9 cellular contexts compared by ENCODE assay signal in the genomic region with DNA sequence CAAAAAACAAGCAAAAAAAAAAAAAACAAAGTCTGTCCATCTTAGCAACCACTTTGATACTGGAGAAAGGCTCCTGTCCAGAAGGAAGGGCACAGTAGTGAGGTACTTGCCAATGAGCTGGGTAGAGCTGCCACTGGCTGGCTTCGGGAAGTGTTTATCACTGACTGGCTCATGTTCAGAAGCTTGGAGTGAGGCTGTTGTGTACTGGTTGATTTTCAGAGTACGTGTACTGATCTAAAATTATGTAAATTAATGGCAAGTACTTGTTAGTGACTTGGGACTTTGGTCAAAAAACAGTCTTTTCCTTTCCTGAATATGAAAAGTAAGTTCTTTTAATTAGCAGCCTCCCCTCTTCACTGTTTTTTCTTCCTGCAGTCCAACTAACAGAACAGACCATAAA. TPM values are rescaled to one million over a fixed set of nuclear protein-coding genes. Genes with fewer than 3 reads are reported as not detected.
DNase-seq lines count a peak whose midpoint lies in the region; ATAC-seq and TF ChIP-seq lines count a peak whose summit lies in the region.
"Had no signal": no experiment of that assay in that cellular context is flagged by ENCODE, and none has a peak within 500 bp of the region (broad histone marks: within the 10 kb centered on the region; RNA-seq: fewer than 3 reads in every experiment).

No MANE protein-coding gene starts in this region.

- TF ChIP-seq CTCF in tibial artery (IDR thresholded peaks at IDR 0.05), result no peak

- H3K4me1 ChIP-seq in adipocyte (ENCODE audit: control insufficient read depth, insufficient read depth, low read length) (peaks cover 11% of the 10 kb centered on the region), mesenchymal stem cell (ENCODE audit: control insufficient read depth, insufficient read depth, low read depth, low read length) (peaks cover 7% of the 10 kb centered on the region), tibial artery (peaks cover 0 to 16% (median 7%) of the 10 kb centered on the region in 4 donors)

- H4K8ac ChIP-seq in mesenchymal stem cell (ENCODE audit: low read length), result no peak overlapping the region

- H3K27me3 ChIP-seq in adipocyte (replicated peaks; ENCODE audit: control insufficient read depth, insufficient read depth, low read length) (no peaks in the 10 kb centered on the region), mesenchymal stem cell (ENCODE audit: control insufficient read depth in 1 of 2, insufficient read depth in 1 of 2, low read length in 2 of 2) (no peaks in the 10 kb centered on the region), tibial artery (no peaks in the 10 kb centered on the region)

- peaks cover 20% of the 10 kb centered on the region for H3K4me1 Mint-ChIP-seq in activated T-cell treated with anti-CD3 and anti-CD28 coated beads, Interleukin-2, amount 50 U/mL, for 4 hours (ENCODE audit: low read depth)

- no peak for DNase-seq in activated T-cell treated with anti-CD3 and anti-CD28 coated beads, Interleukin-2, amount 50 U/mL, for 4 hours
- DNase-seq in activated T-cell treated with anti-CD3 and anti-CD28 coated beads, Interleukin-2, amount 50 U/mL, for 48 hours, result no peak
- DNase-seq in adipocyte (ENCODE audit: low read depth), result no peak
- DNase-seq in mesenchymal stem cell, result peak; percentile 9
- no peak for DNase-seq in tibial artery
- no peak for DNase-seq in NCI-H526 treated with DMSO at 0.1 percent for 48 hours (lab: John Stamatoyannopoulos, UW)
- no peak for DNase-seq in HuH-7.5 (ENCODE audit: low spot score)

- H3K79me1 ChIP-seq in mesenchymal stem cell (replicated peaks; ENCODE audit: low read length, poor library complexity, severe bottlenecking), result peaks cover 4% of the 10 kb centered on the region

- H4K91ac ChIP-seq in mesenchymal stem cell (ENCODE audit: low read length), result no peak overlapping the region

- H2AK5ac ChIP-seq in mesenchymal stem cell (ENCODE audit: low read length, severe bottlenecking), result no peak overlapping the region

- H3K27ac ChIP-seq in mesenchymal stem cell (ENCODE audit: low read length, poor library complexity, severe bottlenecking) (no peak overlapping the region), tibial artery (peak overlapping the region; percentile 79 to 90)
- H3K27ac ChIP-seq: SK-N-MC had no signal

- no peaks in the 10 kb centered on the region for H3K9me3 Mint-ChIP-seq in activated T-cell treated with anti-CD3 and anti-CD28 coated beads, Interleukin-2, amount 50 U/mL, for 4 hours

- H3K9me3 ChIP-seq in adipocyte (ENCODE audit: control insufficient read depth, low read length) (no peaks in the 10 kb centered on the region), mesenchymal stem cell (ENCODE audit: control insufficient read depth, low read length) (no peaks in the 10 kb centered on the region), tibial artery (no peaks in the 10 kb centered on the region)

- H3K4me2 ChIP-seq in mesenchymal stem cell (ENCODE audit: low read length, poor library complexity, severe bottlenecking), result no peak overlapping the region

- no peak for ATAC-seq in activated T-cell treated with anti-CD3 and anti-CD28 coated beads, Interleukin-2, amount 50 U/mL, for 4 hours
- ATAC-seq in esophagus mucosa, result no peak

- H2AFZ ChIP-seq in mesenchymal stem cell (ENCODE audit: low read depth, low read length), result no peak overlapping the region

- 100% methylated on average over 2 of the region's 2 CpGs for WGBS in mesenchymal stem cell

- H3K18ac ChIP-seq in mesenchymal stem cell (ENCODE audit: low read depth in 1 of 2, low read length in 2 of 2), result no peak overlapping the region

- H3K36me3 Mint-ChIP-seq in activated T-cell treated with anti-CD3 and anti-CD28 coated beads, Interleukin-2, amount 50 U/mL, for 4 hours (ENCODE audit: insufficient read depth), result peaks cover 15% of the 10 kb centered on the region

- no peak overlapping the region for H3K23ac ChIP-seq in mesenchymal stem cell (ENCODE audit: low read length in 2 of 2)

- H3K4me3 ChIP-seq in adipocyte (ENCODE audit: low read length), result peak overlapping the region; percentile 88
- peak overlapping the region in 1 of 2 experiments; percentile 98 for H3K4me3 ChIP-seq in mesenchymal stem cell (ENCODE audit: insufficient read depth in 1 of 2, low read depth in 1 of 2, low read length in 2 of 2)
- H3K4me3 ChIP-seq in tibial artery, result peak overlapping the region in 1 of 2 donors; percentile 94

- no peaks in the 10 kb centered on the region for H3K27me3 Mint-ChIP-seq in activated T-cell treated with anti-CD3 and anti-CD28 coated beads, Interleukin-2, amount 50 U/mL, for 4 hours (ENCODE audit: low read depth)

- H2BK120ac ChIP-seq in mesenchymal stem cell (ENCODE audit: low read depth, low read length), result no peak overlapping the region

- H2BK5ac ChIP-seq in mesenchymal stem cell (ENCODE audit: low read depth, low read length, poor library complexity, severe bottlenecking), result no peak overlapping the region

- no peak overlapping the region for H2BK15ac ChIP-seq in mesenchymal stem cell (ENCODE audit: low read depth, poor library complexity, severe bottlenecking)

- H3K4ac ChIP-seq in mesenchymal stem cell (ENCODE audit: low read depth in 1 of 2, low read length in 2 of 2), result no peak overlapping the region

- H3K36me3 ChIP-seq in adipocyte (ENCODE audit: control insufficient read depth, insufficient read depth, low read length, severe bottlenecking), result peaks cover 11% of the 10 kb centered on the region
- H3K36me3 ChIP-seq in mesenchymal stem cell (ENCODE audit: control insufficient read depth in 1 of 2, insufficient read depth in 2 of 2, low read depth in 1 of 2, low read length in 2 of 2), result peaks cover 0 to 25% of the 10 kb centered on the region in 2 experiments
- peaks cover 17 to 25% (median 20%) of the 10 kb centered on the region in 3 donors for H3K36me3 ChIP-seq in tibial artery

- peak overlapping the region; percentile 88 for H3K9ac ChIP-seq in adipocyte (ENCODE audit: low read length)
- peak overlapping the region; percentile 99 for H3K9ac ChIP-seq in mesenchymal stem cell (ENCODE audit: low read length)

- no peak overlapping the region for H3K14ac ChIP-seq in mesenchymal stem cell (ENCODE audit: low read length in 2 of 2)

- H2BK12ac ChIP-seq in mesenchymal stem cell (ENCODE audit: low read length in 2 of 2), result no peak overlapping the region

- peak overlapping the region; percentile 93 for H3K4me3 Mint-ChIP-seq in activated T-cell treated with anti-CD3 and anti-CD28 coated beads, Interleukin-2, amount 50 U/mL, for 4 hours

- intact Hi-C loops in tibial artery (cut with DNase I; ENCODE audit: low total_unique reads), result no loop called here

RNA-seq across cellular contexts. Expression of a gene that starts 1.0 kb away (rescaled TPM):
- total RNA-seq in activated T-cell treated with anti-CD3 and anti-CD28 coated beads, Interleukin-2, amount 50 U/mL, for 4 hours, result 10 to 100 TPM; 10.4 to 11.8 (median 11.1) TPM
- 12.0 TPM for polyA plus RNA-seq in mesenchymal stem cell (2013, experiment 1 of 2)
- polyA plus RNA-seq in mesenchymal stem cell (2013, experiment 2 of 2), result 12.3 TPM
- 11.5 TPM for total RNA-seq in esophagus mucosa

RNA-seq across cellular contexts. Expression of a gene that starts 17.9 kb away (rescaled TPM):
- 1 to 10 TPM; 3.1 to 3.2 (median 3.2) TPM for total RNA-seq in activated T-cell treated with anti-CD3 and anti-CD28 coated beads, Interleukin-2, amount 50 U/mL, for 4 hours
- polyA plus RNA-seq in mesenchymal stem cell (2013, experiment 1 of 2), result 0.46 TPM
- 0.44 TPM for polyA plus RNA-seq in mesenchymal stem cell (2013, experiment 2 of 2)
- 0.56 TPM for total RNA-seq in esophagus mucosa

RNA-seq across cellular contexts. Expression of a gene that starts 46.9 kb away (rescaled TPM):
- 1 to 10 TPM; 3.0 to 4.4 (median 3.0) TPM for total RNA-seq in activated T-cell treated with anti-CD3 and anti-CD28 coated beads, Interleukin-2, amount 50 U/mL, for 4 hours
- polyA plus RNA-seq in mesenchymal stem cell (2013, experiment 1 of 2), result 2.0 TPM
- polyA plus RNA-seq in mesenchymal stem cell (2013, experiment 2 of 2), result 2.3 TPM
- 3.6 TPM for total RNA-seq in esophagus mucosa
